In the genomic region with DNA sequence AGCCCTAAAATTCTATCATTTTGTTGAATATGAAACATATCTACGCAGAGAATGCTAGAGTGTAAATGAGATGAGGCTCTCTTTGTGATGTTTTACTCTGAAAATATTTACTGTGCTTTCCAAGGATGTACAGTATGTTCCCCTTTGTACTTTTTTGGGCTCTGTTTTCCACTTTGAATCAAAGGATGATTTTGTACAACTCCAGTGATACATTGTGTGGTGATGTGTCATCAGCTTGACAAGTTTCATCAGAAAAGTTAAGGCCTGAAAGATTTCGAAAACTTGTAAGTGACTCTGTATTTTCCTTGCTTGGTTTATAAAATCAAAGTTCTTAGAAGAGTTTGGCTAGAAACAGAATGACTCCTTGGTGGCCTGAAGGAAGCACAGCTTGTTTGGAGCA, we compare ENCODE assay signal across 19 cellular contexts.
DNase-seq lines count a peak whose midpoint lies in the region; ATAC-seq and TF ChIP-seq lines count a peak whose summit lies in the region.
"Had no signal": no experiment of that assay in that cellular context is flagged by ENCODE, and none has a peak within 500 bp of the region (broad histone marks: within the 10 kb centered on the region; RNA-seq: fewer than 3 reads in every experiment).

No MANE protein-coding gene starts in this region.

- intact Hi-C loops in esophagus squamous epithelium (cut with DNase I) (no loop called here), sigmoid colon (cut with DNase I) (no loop called here)

- H3K36me3 ChIP-seq in esophagus squamous epithelium (no peaks in the 10 kb centered on the region), sigmoid colon (no peaks in the 10 kb centered on the region), Peyer's patch (no peaks in the 10 kb centered on the region)
- H3K36me3 ChIP-seq: adrenal gland, BLaER1 had no signal

- POLR2A ChIA-PET in RWPE1 (lab: Yijun Ruan, JAX; ENCODE audit: low non-redundant PET) = no interaction called here

- CTCF ChIA-PET in RWPE1 (lab: Yijun Ruan, JAX) = no interaction called here

- TF ChIP-seq CTCF in RWPE1 (conservative IDR thresholded peaks at IDR 0.05; ENCODE audit: low read depth) (no peak), esophagus squamous epithelium (IDR thresholded peaks at IDR 0.05) (no peak), sigmoid colon (IDR thresholded peaks at IDR 0.05) (no peak), Peyer's patch (IDR thresholded peaks at IDR 0.05) (no peak)

- no peaks in the 10 kb centered on the region for H3K27me3 ChIP-seq in esophagus squamous epithelium
- no peaks in the 10 kb centered on the region for H3K27me3 ChIP-seq in sigmoid colon
- no peaks in the 10 kb centered on the region for H3K27me3 ChIP-seq in Peyer's patch
- H3K27me3 ChIP-seq: adrenal gland, BLaER1 had no signal

- WGBS in esophagus squamous epithelium, 2 donors = 39 to 45% methylated on average over 2 of the region's 2 CpGs
- 87 to 91% methylated on average over 2 of the region's 2 CpGs for WGBS in sigmoid colon, 2 donors

- H3K4me3 ChIP-seq in esophagus squamous epithelium = no peak overlapping the region
- H3K4me3 ChIP-seq in sigmoid colon = no peak overlapping the region
- no peak overlapping the region for H3K4me3 ChIP-seq in Peyer's patch
- H3K4me3 ChIP-seq: adrenal gland, BLaER1 had no signal

- H3K4me1 ChIP-seq in esophagus squamous epithelium (peaks cover 0 to 22% (median 14%) of the 10 kb centered on the region in 3 donors), sigmoid colon (peaks cover 0 to 43% (median 24%) of the 10 kb centered on the region in 4 donors), Peyer's patch (no peaks in the 10 kb centered on the region)
- H3K4me1 ChIP-seq: adrenal gland, BLaER1 had no signal

- TF ChIP-seq POLR2A in esophagus squamous epithelium (IDR thresholded peaks at IDR 0.05) = no peak
- TF ChIP-seq POLR2A in sigmoid colon (IDR thresholded peaks at IDR 0.05) = no peak
- no peak for TF ChIP-seq POLR2A in Peyer's patch (IDR thresholded peaks at IDR 0.05)

- H3K9me3 ChIP-seq in esophagus squamous epithelium (no peaks in the 10 kb centered on the region), sigmoid colon (no peaks in the 10 kb centered on the region), Peyer's patch (no peaks in the 10 kb centered on the region)
- H3K9me3 ChIP-seq: adrenal gland, BLaER1 had no signal

- no peak for ATAC-seq in activated CD4-positive, CD25-positive, alpha-beta regulatory T cell treated with anti-CD3 and anti-CD28 coated beads, Interleukin-2, amount 50 U/mL, for 24 hours
- ATAC-seq in HG02852 (IDR thresholded peaks at IDR 0.05; ENCODE audit: unreplicated experiment) = no peak
- ATAC-seq: activated T-cell treated with anti-CD3 and anti-CD28 coated beads, Interleukin-2, amount 50 U/mL, for 4 hours; HCT116 had no signal

- H3K27ac ChIP-seq in RWPE1 = no peak overlapping the region
- H3K27ac ChIP-seq in esophagus squamous epithelium = peak overlapping the region in 3 of 4 donors; percentile 36 to 79 (median 71)
- H3K27ac ChIP-seq in sigmoid colon = peak overlapping the region; percentile 17 to 69 (median 51)
- H3K27ac ChIP-seq in Peyer's patch = no peak overlapping the region
- H3K27ac ChIP-seq: adrenal gland, BLaER1 had no signal

- DNase-seq in ELR (ENCODE audit: low read depth) = peak; percentile 64
- peak; percentile 19 for DNase-seq in RWPE1 (ENCODE audit: low spot score)
- DNase-seq in esophagus squamous epithelium (lab: John Stamatoyannopoulos, UW) = no peak
- DNase-seq in sigmoid colon = no peak
- no peak for DNase-seq in NOMO-1 treated with DMSO at 0.1 percent for 48 hours (lab: John Stamatoyannopoulos, UW; ENCODE audit: unreplicated experiment)
- DNase-seq in Peyer's patch = no peak
- DNase-seq: activated CD4-positive, alpha-beta T cell treated with anti-CD3 and anti-CD28 coated beads for 1 hour; activated T-cell treated with anti-CD3 and anti-CD28 coated beads, Interleukin-2, amount 50 U/mL, for 4 hours; adrenal gland; dermis blood vessel endothelial cell; DMS79; KBM-7; NCI-H1694 treated with DMSO at 0.1 percent for 48 hours; NCI-H524; RPMI8226 had no signal

- TF ChIP-seq EP300 in sigmoid colon (IDR thresholded peaks at IDR 0.05) = peak in 1 of 4 donors; percentile 31

Comparison
In these comparisons a context has a peak if more than half of its experiments do, and no peak if none do; other contexts are left out.
1. DNase-seq: peak in ELR (single experiment) and RWPE1 (single experiment); none in esophagus squamous epithelium (single experiment), sigmoid colon (single experiment), NOMO-1 treated with DMSO at 0.1 percent for 48 hours (single experiment) and Peyer's patch (0 of 3).
2. H3K27ac ChIP-seq: peak in esophagus squamous epithelium (3 of 4) and sigmoid colon (4 of 4); none in RWPE1 (single experiment) and Peyer's patch (0 of 4).